21 cellular contexts compared by ENCODE assay signal in genomic region chr11:44673691-44674090, GRCh38. TPM values are rescaled to one million over a fixed set of nuclear protein-coding genes. Genes with fewer than 3 reads are reported as not detected.
DNase-seq lines count a peak whose midpoint lies in the region; ATAC-seq, FAIRE-seq and TF ChIP-seq lines count a peak whose summit lies in the region.
"Had no signal": no experiment of that assay in that cellular context is flagged by ENCODE, and none has a peak within 500 bp of the region (broad histone marks: within the 10 kb centered on the region; RNA-seq: fewer than 3 reads in every experiment).

No MANE protein-coding gene starts in this region.

- H3K4me3 ChIP-seq in H1 (ENCODE audit: extremely low read depth in 1 of 4, insufficient read depth in 2 of 4, low read depth in 3 of 4, low read length in 4 of 4) (no peak overlapping the region), trophoblast cell (ENCODE audit: low read depth, low read length) (no peak overlapping the region)
- H3K4me3 ChIP-seq: GM23338, PC-9 had no signal

- H3K4ac ChIP-seq in H1 (replicated peaks; ENCODE audit: insufficient read length, low read depth, low read length) (no peak overlapping the region), trophoblast cell (ENCODE audit: low read depth, low read length) (no peak overlapping the region)

- no peak overlapping the region for H4K8ac ChIP-seq in H1 (ENCODE audit: extremely low read depth, insufficient read depth, low read length)
- H4K8ac ChIP-seq in trophoblast cell (ENCODE audit: low read depth, low read length): no peak overlapping the region

- H3K14ac ChIP-seq in H1 (ENCODE audit: insufficient read length): no peak overlapping the region
- no peak overlapping the region for H3K14ac ChIP-seq in trophoblast cell (ENCODE audit: low read length)

- no peak overlapping the region for H4K5ac ChIP-seq in H1 (ENCODE audit: insufficient read length, low read depth, low read length)

- CTCF ChIA-PET in H1 (lab: Charles Lee; ENCODE audit: partially characterized antibody): interaction anchor here (1.0 kb wide), 2 partner anchors 40 to 116 kb away, joined by 3 read pairs; no protein-coding TSS in a partner anchor

- H2AK5ac ChIP-seq in H1 (ENCODE audit: low read depth, low read length): no peak overlapping the region
- no peak overlapping the region for H2AK5ac ChIP-seq in trophoblast cell (ENCODE audit: low read length)

- no peak overlapping the region; the same call in 1 of the 2 replicates for H3K27ac ChIP-seq in H1 (ENCODE audit: low read depth, low read length)
- no peak overlapping the region for H3K27ac ChIP-seq in trophoblast cell (ENCODE audit: low read depth, low read length)
- H3K27ac ChIP-seq: PC-9, RWPE1 had no signal

- POLR2A ChIA-PET in H1 (lab: Charles Lee; ENCODE audit: partially characterized antibody): no interaction called here

- H3K9ac ChIP-seq in H1 (replicated peaks in 1 of 4; ENCODE audit: extremely low read depth in 1 of 4, low read depth in 3 of 4, low read length in 3 of 4): no peak overlapping the region
- no peak overlapping the region for H3K9ac ChIP-seq in trophoblast cell (ENCODE audit: low read length)

- H3K4me1 ChIP-seq in H1 (replicated peaks in 1 of 4; ENCODE audit: control insufficient read depth in 3 of 4, insufficient read depth in 4 of 4, low read length in 3 of 4) (peaks cover 3 to 16% (median 14%) of the 10 kb centered on the region in 4 experiments; a peak in 5 of 7 replicates), trophoblast cell (ENCODE audit: control insufficient read depth in 1 of 2, insufficient read depth in 2 of 2, low read length in 2 of 2) (no peaks in the 10 kb centered on the region)

- TF ChIP-seq EP300 in H1 (IDR thresholded peaks at IDR 0.05; ENCODE audit: borderline replicate concordance in 1 of 2, low read depth in 2 of 2, low read length in 2 of 2): no peak

- H3K56ac ChIP-seq in H1 (replicated peaks; ENCODE audit: insufficient read length, low read depth, low read length): no peak overlapping the region

- H3K79me2 ChIP-seq in H1 (ENCODE audit: control insufficient read depth in 1 of 2, insufficient read depth in 2 of 2, low read length in 2 of 2) (no peaks in the 10 kb centered on the region), trophoblast cell (ENCODE audit: control insufficient read depth, insufficient read depth, low read length, poor library complexity) (no peaks in the 10 kb centered on the region)

- no peak overlapping the region for H2AFZ ChIP-seq in H1 (ENCODE audit: low read length)
- no peak overlapping the region for H2AFZ ChIP-seq in trophoblast cell (ENCODE audit: insufficient read depth, low read length, poor library complexity)
- H2AFZ ChIP-seq: GM23338, PC-9 had no signal

- no peak for TF ChIP-seq POLR2A in H1 (IDR thresholded peaks at IDR 0.05; ENCODE audit: control extremely low read depth in 1 of 2, low read depth in 2 of 2, low read length in 2 of 2)

- H3K27me3 ChIP-seq in H1 (replicated peaks in 1 of 4; ENCODE audit: control insufficient read depth in 3 of 4, extremely low read depth in 1 of 4, insufficient read depth in 3 of 4, low read length in 3 of 4) (no peaks in the 10 kb centered on the region), trophoblast cell (ENCODE audit: insufficient read depth, low read length) (no peaks in the 10 kb centered on the region)

- TF ChIP-seq RAD21 in H1 (IDR thresholded peaks at IDR 0.05 in 1 of 2, conservative IDR thresholded peaks at IDR 0.05 in 1 of 2; ENCODE audit: low read depth in 2 of 2, low read length in 2 of 2): no peak

- H3K23me2 ChIP-seq in H1 (ENCODE audit: low read depth, low read length): peaks cover 2% of the 10 kb centered on the region; the same call in 1 of the 2 replicates

- H2BK15ac ChIP-seq in H1 (ENCODE audit: low read length): no peak overlapping the region

- no peak for TF ChIP-seq CTCF in H1 (IDR thresholded peaks at IDR 0.05; ENCODE audit: control extremely low read depth in 1 of 3, insufficient read depth in 1 of 3, low read depth in 1 of 3, low read length in 3 of 3)

- peaks cover 0 to 8% of the 10 kb centered on the region in 2 experiments; a peak in 1 of 4 replicates for H3K9me3 ChIP-seq in H1 (ENCODE audit: insufficient read depth in 2 of 2, low read depth in 1 of 2, low read length in 1 of 2)
- peaks cover 3% of the 10 kb centered on the region for H3K9me3 ChIP-seq in trophoblast cell (ENCODE audit: insufficient read depth, low read depth, low read length)

- no peak overlapping the region for H2BK5ac ChIP-seq in H1 (ENCODE audit: low read depth, low read length)
- no peak overlapping the region for H2BK5ac ChIP-seq in trophoblast cell (ENCODE audit: low read depth, low read length, poor library complexity)

- H3K4me2 ChIP-seq in H1 (ENCODE audit: insufficient read depth in 1 of 2, low read depth in 2 of 2, low read length in 2 of 2) (no peak overlapping the region), trophoblast cell (ENCODE audit: low read length) (no peak overlapping the region)
- H3K4me2 ChIP-seq: GM23338, PC-9 had no signal

- FAIRE-seq in H1 (lab: Jason Lieb, UNC): no peak
- FAIRE-seq: GM12892 had no signal

- no peak overlapping the region for H4K12ac ChIP-seq in trophoblast cell (ENCODE audit: low read depth, low read length)

- no peaks in the 10 kb centered on the region for H3K36me3 ChIP-seq in H1 (ENCODE audit: control insufficient read depth in 2 of 4, insufficient read depth in 4 of 4, low read length in 3 of 4)
- H3K36me3 ChIP-seq in trophoblast cell (ENCODE audit: control insufficient read depth in 1 of 2, insufficient read depth in 2 of 2, low read length in 2 of 2): no peaks in the 10 kb centered on the region

- H4K91ac ChIP-seq in H1 (replicated peaks; ENCODE audit: insufficient read length, low read length) (no peak overlapping the region), trophoblast cell (ENCODE audit: low read depth, low read length) (no peak overlapping the region)

- 69% methylated on average over 5 of the region's 5 CpGs; no CpG with 5 or more reads in 1 of the 2 experiments for WGBS in H1 (ENCODE audit: extremely low coverage in 1 of 2, insufficient coverage in 1 of 2, insufficient read length in 1 of 2, insufficient replicate concordance in 2 of 2, low coverage in 1 of 2, low lambda C conversion rate in 2 of 2, missing lambda C conversion rate in 1 of 2), 2 experiments
- no CpG with 5 or more reads among the region's 5 CpGs for WGBS in trophoblast cell (ENCODE audit: extremely low coverage, insufficient coverage, insufficient read length)

- peak; percentile 13 for DNase-seq in NCI-H2171 treated with DMSO at 0.1 percent for 48 hours (lab: John Stamatoyannopoulos, UW)
- no peak for DNase-seq in NCI-H2171 (lab: John Stamatoyannopoulos, UW)
- DNase-seq in GDM1 (lab: John Stamatoyannopoulos, UW): peak; percentile 52
- peak; percentile 90 for DNase-seq in NCI-H524 treated with DMSO at 0.1 percent for 48 hours (lab: John Stamatoyannopoulos, UW)
- no peak for DNase-seq in H1 (ENCODE audit: low read depth in 1 of 2, low spot score in 2 of 2)
- DNase-seq in D341Med (ENCODE audit: low spot score): no peak
- DNase-seq in trophoblast cell: no peak
- DNase-seq: 8988T; CD4-positive, CD25-positive, alpha-beta regulatory T cell; NCI-H1436; NCI-H1930; NCI-H446 treated with DMSO at 0.1 percent for 48 hours; NCI-H774; PC-9; SIG-M5 had no signal

- H3K23ac ChIP-seq in H1 (ENCODE audit: insufficient read length) (no peak overlapping the region), trophoblast cell (ENCODE audit: low read length) (no peak overlapping the region)

- H3K18ac ChIP-seq in H1 (ENCODE audit: extremely low read depth, low read length) (no peak overlapping the region), trophoblast cell (ENCODE audit: low read length) (no peak overlapping the region)

- H2BK20ac ChIP-seq in H1 (ENCODE audit: low read length): peak overlapping the region; percentile 73; the same call in 1 of the 2 replicates

- H4K20me1 ChIP-seq in H1 (replicated peaks in 1 of 2; ENCODE audit: control insufficient read depth in 1 of 2, insufficient read depth in 2 of 2, low read length in 2 of 2): no peaks in the 10 kb centered on the region

- H2BK12ac ChIP-seq in H1 (ENCODE audit: low read depth, low read length) (0 out of 2 replicates have a peak overlapping the region, but pooled peaks have one; percentile 64), trophoblast cell (ENCODE audit: low read length) (no peak overlapping the region)

- H3K79me1 ChIP-seq in H1 (ENCODE audit: low read depth, low read length) (no peaks in the 10 kb centered on the region), trophoblast cell (ENCODE audit: low read length) (no peaks in the 10 kb centered on the region)

- ATAC-seq in HG03108 (IDR thresholded peaks at IDR 0.05; ENCODE audit: unreplicated experiment): no peak
- ATAC-seq: GM23338, HCT116, SK-N-SH treated with all-trans-retinoic acid at 6 μM for 48 hours had no signal

- H2BK120ac ChIP-seq in H1 (replicated peaks; ENCODE audit: low read depth, low read length) (no peak overlapping the region), trophoblast cell (ENCODE audit: insufficient read depth, low read length, poor library complexity) (no peak overlapping the region)

TF ChIP-seq in H1, 55 proteins besides CTCF, POLR2A, EP300 and RAD21:
- TF ChIP-seq SIN3A (conservative IDR thresholded peaks at IDR 0.05 in 1 of 2, IDR thresholded peaks at IDR 0.05 in 1 of 2; ENCODE audit: low read depth in 1 of 2, low read length in 2 of 2) (no peak), RFX5 (IDR thresholded peaks at IDR 0.05; ENCODE audit: borderline replicate concordance, low read depth, low read length) (no peak), SAP30 (IDR thresholded peaks at IDR 0.05; ENCODE audit: insufficient read depth, insufficient replicate concordance, low read length) (no peak), ATF3 (IDR thresholded peaks at IDR 0.05; ENCODE audit: insufficient read depth, low read depth, low read length) (no peak), FOSL1 (IDR thresholded peaks at IDR 0.05; ENCODE audit: insufficient read depth, low read depth, low read length) (no peak), HDAC6 (IDR thresholded peaks at IDR 0.05; ENCODE audit: low read depth, low read length) (no peak), BCL11A (IDR thresholded peaks at IDR 0.05; ENCODE audit: low read depth in 2 of 2, low read length in 2 of 2) (no peak)

RNA-seq across cellular contexts. Expression of gene TSPAN18, which starts 53.1 kb away (rescaled TPM):
- 8.8 and 10.2 TPM in 2 replicates for total RNA-seq in H1 (2021; fragmentation: NEBNext Ultra II Directional; extraction: Animal tissue kit (Norgen Biotek cat#: 25700))
- polyA plus RNA-seq in H1 (2011; rRNA removed): 5.2 and 7.0 TPM in 2 replicates
- 2.8 TPM for polyA plus RNA-seq in H1 (2011; cell fraction: cytosol; rRNA removed)
- 5.7 TPM for polyA plus RNA-seq in H1 (2011; cell fraction: nucleus; rRNA removed)
- polyA plus RNA-seq in H1 (2012, experiment 1 of 2): 9.6 to 10.3 TPM (median 10.0 TPM) in 4 replicates
- 8.6 TPM for polyA plus RNA-seq in H1 (2012, experiment 2 of 2)
- 14.5 TPM for polyA plus RNA-seq in H1 (2013, experiment 1 of 2)
- polyA plus RNA-seq in H1 (2013, experiment 2 of 2): 15.6 TPM
- 4.0 and 5.8 TPM in 2 replicates for polyA minus RNA-seq in H1 (2011; rRNA and poly(A)+ RNA removed)
- 2.6 TPM for polyA minus RNA-seq in H1 (2011; cell fraction: cytosol; rRNA and poly(A)+ RNA removed)
- 6.3 TPM for polyA minus RNA-seq in H1 (2011; cell fraction: nucleus; rRNA and poly(A)+ RNA removed)
- polyA plus RNA-seq in trophoblast cell (2013): 12.0 and 12.8 TPM in 2 replicates
- total RNA-seq: PC-9 had no signal

Comparison
In these comparisons a context has a peak if more than half of its experiments do, and no peak if none do; other contexts are left out.
1. DNase-seq: peak in NCI-H2171 treated with DMSO at 0.1 percent for 48 hours (single experiment), GDM1 (single experiment) and NCI-H524 treated with DMSO at 0.1 percent for 48 hours (single experiment); none in NCI-H2171 (single experiment), H1 (0 of 2), D341Med (single experiment) and trophoblast cell (0 of 2).